ENCODE assay signal across 18 cellular contexts in genomic region chr1:226787071-226787470, GRCh38. TPM values are rescaled to one million over a fixed set of nuclear protein-coding genes. Genes with fewer than 3 reads are reported as not detected.
DNase-seq lines count a peak whose midpoint lies in the region; ATAC-seq, FAIRE-seq and TF ChIP-seq lines count a peak whose summit lies in the region.
"Had no signal": no experiment of that assay in that cellular context is flagged by ENCODE, and none has a peak within 500 bp of the region (broad histone marks: within the 10 kb centered on the region; RNA-seq: fewer than 3 reads in every experiment).

No MANE protein-coding gene starts in this region.

- ATAC-seq in HG02642 (IDR thresholded peaks at IDR 0.05; ENCODE audit: poor library complexity, unreplicated experiment) (no peak), esophagus mucosa (no peak)
- ATAC-seq: HepG2 had no signal

- no peaks in the 10 kb centered on the region for H3K9me3 Mint-ChIP-seq in endothelial cell (ENCODE audit: unreplicated experiment)

- no peaks in the 10 kb centered on the region for H3K9me3 ChIP-seq in stomach smooth muscle (ENCODE audit: control insufficient read depth in 2 of 2, low read length in 2 of 2)
- no peaks in the 10 kb centered on the region for H3K9me3 ChIP-seq in small intestine (ENCODE audit: control insufficient read depth, low read depth)
- H3K9me3 ChIP-seq: BLaER1 treated with 17β-estradiol and CSF1 and Interleukin-3, amounts not matched to agents 10 nM and 100 nM had no signal

- 81 to 86% (median 82%) methylated on average over 2 of the region's 2 CpGs for WGBS in small intestine, 3 donors

- no peak for FAIRE-seq in small intestine (lab: Jason Lieb, UNC)
- FAIRE-seq: A204.1, H1, HepG2 had no signal

- H3K4me3 ChIP-seq in stomach smooth muscle (ENCODE audit: low read length in 2 of 2) (no peak overlapping the region), small intestine (ENCODE audit: low read depth in 1 of 2, low read length in 2 of 2) (no peak overlapping the region)
- H3K4me3 ChIP-seq: BLaER1 treated with 17β-estradiol and CSF1 and Interleukin-3, amounts not matched to agents 10 nM and 100 nM had no signal

- H3K4me1 ChIP-seq in stomach smooth muscle (ENCODE audit: control insufficient read depth, insufficient read depth, low read length) (peaks cover 28% of the 10 kb centered on the region), small intestine (ENCODE audit: control insufficient read depth in 2 of 2, insufficient read depth in 1 of 2, low read depth in 1 of 2, low read length in 1 of 2) (no peaks in the 10 kb centered on the region)
- H3K4me1 ChIP-seq: BLaER1 treated with 17β-estradiol and CSF1 and Interleukin-3, amounts not matched to agents 10 nM and 100 nM had no signal

- H3K27ac ChIP-seq in stomach smooth muscle (ENCODE audit: low read length), result peak overlapping the region; percentile 74
- H3K27ac ChIP-seq in small intestine (ENCODE audit: low read depth in 1 of 2, low read length in 1 of 2), result no peak overlapping the region
- H3K27ac ChIP-seq: BLaER1 treated with 17β-estradiol and CSF1 and Interleukin-3, amounts not matched to agents 10 nM and 100 nM had no signal

- H3K36me3 ChIP-seq in stomach smooth muscle (ENCODE audit: control insufficient read depth in 2 of 2, insufficient read depth in 2 of 2, low read length in 2 of 2), result no peaks in the 10 kb centered on the region
- no peaks in the 10 kb centered on the region for H3K36me3 ChIP-seq in small intestine (ENCODE audit: control insufficient read depth in 2 of 2, insufficient read depth in 2 of 2, low read length in 2 of 2)
- H3K36me3 ChIP-seq: BLaER1 treated with 17β-estradiol and CSF1 and Interleukin-3, amounts not matched to agents 10 nM and 100 nM had no signal

- no peak overlapping the region for H3K9ac ChIP-seq in stomach smooth muscle (ENCODE audit: low read length in 2 of 2)
- H3K9ac ChIP-seq: BLaER1 treated with 17β-estradiol and CSF1 and Interleukin-3, amounts not matched to agents 10 nM and 100 nM had no signal

- H3K27me3 Mint-ChIP-seq in endothelial cell (ENCODE audit: unreplicated experiment), result peaks cover 2% of the 10 kb centered on the region

- H3K36me3 Mint-ChIP-seq in endothelial cell (ENCODE audit: low read depth, unreplicated experiment), result peaks cover 4% of the 10 kb centered on the region

- no peak for TF ChIP-seq CTCF in endothelial cell (IDR thresholded peaks at IDR 0.05; ENCODE audit: unreplicated experiment)

- in situ Hi-C loops in G401 (cut with HindIII; ENCODE audit: low sequenced_read_pairs), result no loop called here

- H3K27ac Mint-ChIP-seq in endothelial cell (ENCODE audit: unreplicated experiment), result peak overlapping the region; percentile 70

- no peak overlapping the region for H3K4me3 Mint-ChIP-seq in endothelial cell (ENCODE audit: unreplicated experiment)

- DNase-seq in G401 (ENCODE audit: low spot score) (peak; percentile 1), endothelial cell (ENCODE audit: low spot score) (no peak), midbrain (lab: John Stamatoyannopoulos, UW) (peak; percentile 61), small intestine (no peak), retina (no peak)
- DNase-seq: DND-41, GDM1, KG1, NCI-H1417 treated with DMSO at 0.1 percent for 48 hours, NCI-H1930, NCI-H2171 treated with DMSO at 0.1 percent for 48 hours had no signal

- peaks cover 12% of the 10 kb centered on the region for H3K4me1 Mint-ChIP-seq in endothelial cell (ENCODE audit: unreplicated experiment)

- H3K27me3 ChIP-seq in stomach smooth muscle (ENCODE audit: control insufficient read depth in 1 of 2, insufficient read depth in 2 of 2, low read length in 2 of 2), result no peaks in the 10 kb centered on the region
- no peaks in the 10 kb centered on the region for H3K27me3 ChIP-seq in small intestine (ENCODE audit: control insufficient read depth in 2 of 2, insufficient read depth in 2 of 2, low read length in 2 of 2)
- H3K27me3 ChIP-seq: BLaER1 treated with 17β-estradiol and CSF1 and Interleukin-3, amounts not matched to agents 10 nM and 100 nM had no signal

RNA-seq across cellular contexts. Expression of gene ITPKB, which starts 48.0 kb away (rescaled TPM):
- 11.4 and 15.2 TPM in 2 replicates for total RNA-seq in G401 (2014; rRNA removed; shearing (Covaris generic))
- total RNA-seq in endothelial cell (ENCODE audit: unreplicated experiment) (144 TPM), esophagus mucosa (10.9 TPM)
- polyA plus RNA-seq in small intestine, result 1 to 10 TPM; 1.8 to 9.6 (median 3.0) TPM
- total RNA-seq: HepG2 had no signal
- polyA plus RNA-seq: HepG2 had no signal

Comparison
In these comparisons a context has a peak if more than half of its experiments do, and no peak if none do; other contexts are left out.
1. DNase-seq: peak in G401 (single experiment) and midbrain (single experiment); none in endothelial cell (single experiment), small intestine (single experiment) and retina (single experiment).